Comparison of ENCODE assay signal across 8 cellular contexts in genomic region chr12:26319511-26319910, GRCh38.
DNase-seq lines count a peak whose midpoint lies in the region; ATAC-seq and TF ChIP-seq lines count a peak whose summit lies in the region.

No MANE protein-coding gene starts in this region.

- TF ChIP-seq CTCF in LNCaP clone FGC (IDR thresholded peaks at IDR 0.05; ENCODE audit: control insufficient read depth, extremely low read depth, insufficient read depth), result no peak

- ATAC-seq in esophagus mucosa (peak; percentile 91), GM19397 (IDR thresholded peaks at IDR 0.05; ENCODE audit: unreplicated experiment) (no peak), GM18873 (IDR thresholded peaks at IDR 0.05; ENCODE audit: low FRiP score, unreplicated experiment) (no peak)

- peak; percentile 90 for DNase-seq in ACHN
- DNase-seq in LNCaP clone FGC (ENCODE audit: low read depth), result peak; percentile 4
- DNase-seq in myocyte (ENCODE audit: low read depth), result peak; percentile 60
- DNase-seq in SW480 (ENCODE audit: low spot score), result no peak
- DNase-seq in NCI-H524 (lab: John Stamatoyannopoulos, UW), result no peak

- in situ Hi-C loops in ACHN (cut with HindIII; ENCODE audit: low pct_ligation_motif_present, low pct_unique_long_range_greater_than_20kb, low sequenced_read_pairs), result no loop called here

- no peak overlapping the region for H3K4me3 ChIP-seq in LNCaP clone FGC (ENCODE audit: low read depth, low read length)

Comparison
In these comparisons a context has a peak if more than half of its experiments do, and no peak if none do; other contexts are left out.
1. DNase-seq: peak in ACHN (single experiment), LNCaP clone FGC (single experiment) and myocyte (single experiment); none in SW480 (single experiment) and NCI-H524 (0 of 2).